12 cellular contexts compared by ENCODE assay signal in genomic region chr22:31045900-31046587, GRCh38. TPM values are rescaled to one million over a fixed set of nuclear protein-coding genes. Genes with fewer than 3 reads are reported as not detected.
DNase-seq lines count a peak whose midpoint lies in the region; ATAC-seq and TF ChIP-seq lines count a peak whose summit lies in the region.
"Had no signal": no experiment of that assay in that cellular context is flagged by ENCODE, and none has a peak within 500 bp of the region (broad histone marks: within the 10 kb centered on the region; RNA-seq: fewer than 3 reads in every experiment).

No MANE protein-coding gene starts in this region.

- ATAC-seq in Right ventricle myocardium superior (ENCODE audit: poor library complexity) (peak; percentile 7), Right ventricle myocardium inferior (no peak), lung (ENCODE audit: insufficient read depth, low FRiP score) (no peak), HG03196 (IDR thresholded peaks at IDR 0.05; ENCODE audit: unreplicated experiment) (no peak), HG02610 (IDR thresholded peaks at IDR 0.05; ENCODE audit: unreplicated experiment) (no peak)

- H3K9me3 ChIP-seq in lung (ENCODE audit: control insufficient read depth in 2 of 2, insufficient read depth in 1 of 2, low read length in 1 of 2) (peaks cover 0 to 2% of the 10 kb centered on the region in 2 donors), sigmoid colon (no peaks in the 10 kb centered on the region)

- TF ChIP-seq CTCF in lung (IDR thresholded peaks at IDR 0.05; ENCODE audit: control extremely low read depth, extremely low read depth) = no peak
- no peak for TF ChIP-seq CTCF in sigmoid colon (IDR thresholded peaks at IDR 0.05)

- H3K4me3 ChIP-seq in lung = no peak overlapping the region
- no peak overlapping the region for H3K4me3 ChIP-seq in sigmoid colon

- H3K36me3 ChIP-seq in lung (ENCODE audit: control insufficient read depth in 2 of 2, insufficient read depth in 2 of 2, low read length in 2 of 2) (no peaks in the 10 kb centered on the region), sigmoid colon (no peaks in the 10 kb centered on the region)
- H3K36me3 ChIP-seq: WERI-Rb-1 had no signal

- TF ChIP-seq EP300 in sigmoid colon (IDR thresholded peaks at IDR 0.05) = no peak

- peak overlapping the region; percentile 13 to 34 for H3K27ac ChIP-seq in lung (ENCODE audit: low read depth in 1 of 2, low read length in 1 of 2)
- peak overlapping the region; percentile 13 to 92 (median 68) for H3K27ac ChIP-seq in sigmoid colon
- H3K27ac ChIP-seq: KMS-11, WERI-Rb-1 had no signal

- intact Hi-C loops in Right ventricle myocardium superior (cut with DNase I) (loop anchor here (5.0 kb wide), 1 partner anchor 36 kb away; the partner anchor contains the start of gene SMTN), Right ventricle myocardium inferior (cut with DNase I) (loop anchor here (2.0 kb wide), 2 partner anchors 37 to 77 kb away; partner anchors contain the start of genes MORC2 and TUG1), sigmoid colon (cut with DNase I) (no loop called here)

- WGBS in lung, 2 donors = 61 to 76% methylated on average over 5 of the region's 5 CpGs
- 73 to 77% methylated on average over 5 of the region's 5 CpGs for WGBS in sigmoid colon, 2 donors

- H3K27me3 ChIP-seq in lung (ENCODE audit: control insufficient read depth, insufficient read depth) = no peaks in the 10 kb centered on the region
- H3K27me3 ChIP-seq in sigmoid colon = no peaks in the 10 kb centered on the region

- H3K4me1 ChIP-seq in lung (ENCODE audit: control insufficient read depth in 2 of 2, insufficient read depth in 2 of 2, low read length in 2 of 2) (peaks cover 3 to 11% of the 10 kb centered on the region in 2 donors), sigmoid colon (peaks cover 0 to 34% (median 31%) of the 10 kb centered on the region in 4 donors)

- peak; percentile 26 for DNase-seq in Right ventricle myocardium superior
- no peak for DNase-seq in Right ventricle myocardium inferior (ENCODE audit: missing footprints)
- DNase-seq in lung (ENCODE audit: low spot score) = no peak
- peak; percentile 56 for DNase-seq in sigmoid colon
- DNase-seq in NCI-H1105 (lab: John Stamatoyannopoulos, UW) = no peak
- no peak for DNase-seq in GM19238 (ENCODE audit: insufficient read length, low spot score)
- DNase-seq: activated naive CD8-positive, alpha-beta T cell treated with anti-CD3 and anti-CD28 coated beads for 36 hours; NCI-H187 treated with DMSO at 0.1 percent for 48 hours; WERI-Rb-1 had no signal

- TF ChIP-seq POLR2A in sigmoid colon (IDR thresholded peaks at IDR 0.05) = no peak

RNA-seq across cellular contexts. Expression of gene SMTN, which starts 35.1 kb away (rescaled TPM):
- total RNA-seq in Right ventricle myocardium superior (256 TPM), Right ventricle myocardium inferior (250 TPM), lung (100 to 1,000 TPM in 1 of 2 donors, 10 to 100 TPM in 1; 92.6 to 101 TPM), sigmoid colon (1,000 to 10,000 TPM in 3 of 4 donors, 100 to 1,000 TPM in 1; 987 to 1,789 (median 1,228) TPM)
- polyA plus RNA-seq in lung (10 to 100 TPM; 30.8 to 36.8 TPM), sigmoid colon (100 to 1,000 TPM in 1 of 3 donors, 10 to 100 TPM in 2; 23.8 to 103 (median 29.4) TPM)

Comparison
In these comparisons a context has a peak if more than half of its experiments do, and no peak if none do; other contexts are left out.
1. DNase-seq: peak in Right ventricle myocardium superior (single experiment) and sigmoid colon (single experiment); none in Right ventricle myocardium inferior (single experiment), lung (single experiment), NCI-H1105 (single experiment) and GM19238 (single experiment).